1 cellular context compared by ENCODE assay signal in the genomic region with DNA sequence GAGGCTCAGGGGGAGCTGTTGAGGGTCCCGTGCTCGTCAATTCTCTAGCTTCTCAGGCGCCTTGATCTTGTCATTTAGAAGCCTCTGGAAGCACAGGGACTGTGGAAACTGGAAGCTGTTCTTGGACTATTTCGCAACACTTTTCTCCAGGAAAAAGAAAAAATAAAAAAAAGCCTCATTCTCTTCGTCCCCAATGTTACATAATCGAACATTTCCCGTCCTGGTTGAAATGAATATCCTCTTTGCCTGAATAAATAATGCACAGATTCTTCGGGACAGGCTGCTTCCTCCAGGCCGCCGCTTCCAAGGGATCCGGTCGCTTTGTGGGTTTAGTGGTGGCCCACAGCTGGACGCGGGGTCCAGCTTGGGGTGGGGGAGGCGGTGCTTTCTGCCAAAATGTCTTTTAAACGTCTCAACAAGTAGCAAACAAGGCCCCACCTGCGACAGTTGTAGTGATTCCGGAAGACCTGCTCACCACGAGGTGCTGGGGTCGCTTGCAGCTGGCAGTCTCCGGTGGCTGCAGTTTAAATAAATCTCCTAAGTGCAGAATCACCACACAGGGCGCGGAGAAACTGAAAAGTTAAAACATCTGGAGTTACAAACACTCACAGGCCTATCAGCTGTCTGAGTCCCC.
TF ChIP-seq lines count a peak whose summit lies in the region.

No MANE protein-coding gene starts in this region.

TF ChIP-seq in IMR-90, 13 proteins besides CTCF, POLR2A, EP300 and RAD21 (continued from another document):
- no peak for TF ChIP-seq MXI1 (IDR thresholded peaks at IDR 0.05; ENCODE audit: borderline replicate concordance, low read depth, low read length)
